ENCODE assay signal across 31 cellular contexts in the genomic region with DNA sequence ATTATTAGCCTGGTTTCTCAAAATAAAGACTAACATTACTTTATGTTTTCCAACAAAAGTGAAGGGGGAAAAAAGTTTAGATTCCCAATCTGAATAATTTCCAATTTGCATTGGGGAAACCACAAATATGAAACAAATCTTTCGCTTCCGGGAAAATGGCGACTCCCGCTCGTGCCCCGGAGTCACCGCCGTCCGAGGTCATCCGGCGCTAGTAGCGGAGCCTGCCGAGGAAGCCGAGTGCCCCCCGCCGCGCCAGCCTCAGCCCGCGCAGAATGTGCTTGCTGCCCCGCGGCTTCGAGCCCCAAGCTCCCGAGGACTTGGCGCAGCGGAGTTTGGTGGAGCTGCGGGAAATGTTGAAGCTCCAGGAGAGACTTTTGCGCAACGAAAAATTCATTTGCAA.
"Had no signal": no experiment of that assay in that cellular context is flagged by ENCODE, and none has a peak within 500 bp of the region (broad histone marks: within the 10 kb centered on the region; RNA-seq: fewer than 3 reads in every experiment).

No MANE protein-coding gene starts in this region.

- DNase-seq: activated effector memory CD4-positive, alpha-beta T cell treated with anti-CD3 and anti-CD28 coated beads, Interleukin-2, amount 50 U/mL, for 16 hours; activated effector memory CD4-positive, alpha-beta T cell treated with Interleukin-2 at 50 U/mL for 16 hours; activated naive CD4-positive, alpha-beta T cell; activated naive CD4-positive, alpha-beta T cell treated with anti-CD3 and anti-CD28 coated beads for 36 hours; activated naive CD4-positive, alpha-beta T cell treated with anti-CD3 and anti-CD28 coated beads, Interleukin-2, amount 10 ng/mL, durations not matched to agents 7 days and 5 days; activated naive CD4-positive, alpha-beta T cell treated with anti-CD3 and anti-CD28 coated beads, Interleukin-2, amount 50 U/mL, for 16 hours; activated naive CD4-positive, alpha-beta T cell treated with Interleukin-2 at 50 U/mL for 16 hours; activated naive CD8-positive, alpha-beta T cell treated with anti-CD3 and anti-CD28 coated beads for 36 hours; activated naive CD8-positive, alpha-beta T cell treated with anti-CD3 and anti-CD28 coated beads, Interleukin-2, amount 10 ng/mL, durations not matched to agents 7 days and 5 days; activated naive CD8-positive, alpha-beta T cell treated with anti-CD3 and anti-CD28 coated beads, Interleukin-2, amount 50 U/mL, for 24 hours; activated T-cell treated with anti-CD3 and anti-CD28 coated beads, Interleukin-2, amount 50 U/mL, for 1 hour; activated T-cell treated with anti-CD3 and anti-CD28 coated beads, Interleukin-2, amount 50 U/mL, for 24 hours; activated T-cell treated with anti-CD3 and anti-CD28 coated beads, Interleukin-2, amount 50 U/mL, for 4 hours; activated T-cell treated with anti-CD3 and anti-CD28 coated beads, Interleukin-2, amount 50 U/mL, for 48 hours; activated T-cell treated with anti-CD3 and anti-CD28 coated beads, Interleukin-2, amount 50 U/mL, for 72 hours; adrenal gland; amniotic stem cell; amygdala; anterior cingulate cortex; aorta; body of pancreas; brain microvascular endothelial cell; caudate nucleus; central memory CD4-positive, alpha-beta T cell; cerebellar nuclear complex had no signal

- H3K36me3 ChIP-seq: adrenal gland, ascending aorta, brain microvascular endothelial cell, breast epithelium, cardiac muscle cell had no signal

- H3K4me1 ChIP-seq: adrenal gland, ascending aorta, body of pancreas, breast epithelium had no signal

- H3K27me3 ChIP-seq: adrenal gland, ascending aorta, body of pancreas, brain microvascular endothelial cell, breast epithelium, cardiac muscle cell had no signal

- ATAC-seq: activated naive CD4-positive, alpha-beta T cell treated with anti-CD3 and anti-CD28 coated beads, Interleukin-2, amount 50 U/mL, for 72 hours; activated naive CD8-positive, alpha-beta T cell treated with anti-CD3 and anti-CD28 coated beads, Interleukin-2, amount 50 U/mL, for 24 hours; activated T-cell treated with anti-CD3 and anti-CD28 coated beads, Interleukin-2, amount 50 U/mL, for 4 hours; activated T-cell treated with anti-CD3 and anti-CD28 coated beads, Interleukin-2, amount 50 U/mL, for 72 hours; activated T-helper 17 cell treated with anti-CD3 and anti-CD28 coated beads, Interleukin-2, amount 50 U/mL, for 72 hours; body of pancreas had no signal

- H3K27ac ChIP-seq: adrenal gland, ascending aorta, body of pancreas, brain microvascular endothelial cell, breast epithelium, cardiac muscle cell had no signal

- H3K4me3 ChIP-seq: adrenal gland, ascending aorta, body of pancreas, breast epithelium, cardiac muscle cell had no signal

- H3K9me3 ChIP-seq: adrenal gland, ascending aorta, body of pancreas, breast epithelium had no signal

- FAIRE-seq: astrocyte had no signal
